Comparison of ENCODE assay signal across 25 cellular contexts in the genomic region with DNA sequence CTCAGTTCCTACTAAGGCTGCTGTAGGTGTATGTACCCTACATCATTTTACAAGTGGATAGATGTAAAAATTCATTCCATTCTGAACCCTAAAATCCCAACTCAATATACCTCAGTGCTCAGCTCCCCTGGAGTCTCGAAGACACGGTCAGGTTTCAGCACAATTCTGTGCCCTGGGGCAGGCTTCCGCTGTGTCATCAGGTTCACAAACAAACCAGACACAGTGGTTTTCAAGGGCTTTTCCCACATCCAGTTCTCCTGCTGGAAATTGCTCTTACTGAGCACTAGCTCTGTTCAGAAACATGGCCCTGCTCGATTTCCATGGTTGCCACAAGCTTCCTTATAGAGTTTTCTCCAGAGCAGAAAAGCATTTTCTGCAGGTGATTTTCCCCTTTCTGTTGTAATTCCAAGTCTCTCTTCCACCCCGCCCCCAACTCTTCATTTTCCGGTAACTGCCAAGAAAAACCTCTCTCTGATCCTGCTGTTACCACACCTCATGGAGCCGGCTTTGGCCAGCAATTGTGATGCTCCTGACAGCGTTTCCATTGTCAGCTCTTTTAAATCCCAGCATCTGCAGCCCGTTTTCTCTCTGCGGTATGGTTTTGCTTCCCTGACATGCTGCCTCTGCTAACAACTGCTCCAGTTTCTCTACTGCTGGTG.
DNase-seq lines count a peak whose midpoint lies in the region; FAIRE-seq and TF ChIP-seq lines count a peak whose summit lies in the region.
"Had no signal": no experiment of that assay in that cellular context is flagged by ENCODE, and none has a peak within 500 bp of the region (broad histone marks: within the 10 kb centered on the region; RNA-seq: fewer than 3 reads in every experiment).

No MANE protein-coding gene starts in this region.

- POLR2A ChIA-PET in H1 (lab: Charles Lee; ENCODE audit: partially characterized antibody), result no interaction called here

- H4K91ac ChIP-seq in H1 (replicated peaks; ENCODE audit: insufficient read length, low read length), result no peak overlapping the region

- TF ChIP-seq CTCF in H1 (IDR thresholded peaks at IDR 0.05; ENCODE audit: control extremely low read depth in 1 of 3, insufficient read depth in 1 of 3, low read depth in 1 of 3, low read length in 3 of 3), result no peak
- no peak for TF ChIP-seq CTCF in type B pancreatic cell (conservative IDR thresholded peaks at IDR 0.05)

- no peak overlapping the region for H2AFZ ChIP-seq in H1 (ENCODE audit: low read length)

- DNase-seq in NCI-H1417 (lab: John Stamatoyannopoulos, UW) (peak in 2 of 3 experiments; percentile 9 to 61), NCI-H1417 treated with DMSO at 0.1 percent for 48 hours (lab: John Stamatoyannopoulos, UW) (no peak), NCI-H69 (lab: John Stamatoyannopoulos, UW) (peak; percentile 78), H1 (ENCODE audit: low read depth in 1 of 2, low spot score in 2 of 2) (no peak), type B pancreatic cell (ENCODE audit: extremely low spot score, unreplicated experiment) (no peak), OCI-M2 (lab: John Stamatoyannopoulos, UW; ENCODE audit: unreplicated experiment) (no peak), RKO (ENCODE audit: low spot score) (no peak), GM03348 (ENCODE audit: low spot score) (no peak)
- DNase-seq: activated CD4-positive, alpha-beta T cell treated with anti-CD3 and anti-CD28 coated beads, Interleukin-2, amount 50 U/mL, for 48 hours; activated CD8-positive, alpha-beta memory T cell treated with anti-CD3 and anti-CD28 coated beads, Interleukin-2, amount 50 U/mL, for 48 hours; activated naive CD8-positive, alpha-beta T cell treated with anti-CD3 and anti-CD28 coated beads for 36 hours; CD4-positive, alpha-beta memory T cell; DMS 273 treated with DMSO at 0.1 percent for 48 hours; immature natural killer cell; left ventricle myocardium superior; NCI-H1092 treated with DMSO at 0.1 percent for 48 hours; NCI-H82; nephron progenitor cell; stimulated activated CD4-positive, alpha-beta T cell treated with anti-CD3 and anti-CD28 coated beads, Interleukin-1b, Interleukin-23, amount 100 ng/mL, for 48 hours; T-helper 17 cell had no signal

- no peak overlapping the region for H2BK12ac ChIP-seq in H1 (ENCODE audit: low read depth, low read length)

- H3K27me3 ChIP-seq in H1 (replicated peaks in 1 of 4; ENCODE audit: control insufficient read depth in 3 of 4, extremely low read depth in 1 of 4, insufficient read depth in 3 of 4, low read length in 3 of 4), result no peaks in the 10 kb centered on the region
- H3K27me3 ChIP-seq: suprapubic skin had no signal

- no peak overlapping the region for H3K4me3 Mint-ChIP-seq in type B pancreatic cell
- H3K4me3 Mint-ChIP-seq: activated naive CD8-positive, alpha-beta T cell treated with anti-CD3 and anti-CD28 coated beads for 36 hours; CD4-positive, alpha-beta memory T cell; immature natural killer cell; nephron progenitor cell; T-helper 17 cell; WTC11 had no signal

- no peaks in the 10 kb centered on the region for H3K79me1 ChIP-seq in H1 (ENCODE audit: low read depth, low read length)

- no peak for TF ChIP-seq POLR2A in H1 (IDR thresholded peaks at IDR 0.05; ENCODE audit: control extremely low read depth in 1 of 2, low read depth in 2 of 2, low read length in 2 of 2)

- H3K36me3 Mint-ChIP-seq in type B pancreatic cell, result no peaks in the 10 kb centered on the region

- CTCF ChIA-PET in H1 (lab: Charles Lee; ENCODE audit: partially characterized antibody), result interaction anchor here (0.7 to 1.4 kb wide), 6 partner anchors 12 to 51 kb away, joined by 3 to 4 read pairs (median 4); no protein-coding TSS in a partner anchor

- H3K56ac ChIP-seq in H1 (replicated peaks; ENCODE audit: insufficient read length, low read depth, low read length), result no peak overlapping the region

- H3K4me1 Mint-ChIP-seq in type B pancreatic cell (ENCODE audit: unreplicated experiment), result no peaks in the 10 kb centered on the region
- H3K4me1 Mint-ChIP-seq: activated naive CD8-positive, alpha-beta T cell treated with anti-CD3 and anti-CD28 coated beads for 36 hours; CD4-positive, alpha-beta memory T cell; immature natural killer cell; T-helper 17 cell had no signal

- H2BK5ac ChIP-seq in H1 (ENCODE audit: low read depth, low read length), result no peak overlapping the region

- H3K27ac ChIP-seq in H1 (ENCODE audit: low read depth, low read length), result no peak overlapping the region
- H3K27ac ChIP-seq: 22Rv1, epithelial cell of prostate, suprapubic skin had no signal

- H3K18ac ChIP-seq in H1 (ENCODE audit: extremely low read depth, low read length), result peak overlapping the region; percentile 22; the same call in 1 of the 2 replicates

- H3K36me3 ChIP-seq in H1 (ENCODE audit: control insufficient read depth in 2 of 4, insufficient read depth in 4 of 4, low read length in 3 of 4), result no peaks in the 10 kb centered on the region
- H3K36me3 ChIP-seq: suprapubic skin had no signal

- H3K27me3 Mint-ChIP-seq in type B pancreatic cell, result peaks cover 3% of the 10 kb centered on the region
- H3K27me3 Mint-ChIP-seq: activated naive CD8-positive, alpha-beta T cell treated with anti-CD3 and anti-CD28 coated beads for 36 hours had no signal

- no peaks in the 10 kb centered on the region for H3K79me2 ChIP-seq in H1 (ENCODE audit: control insufficient read depth in 1 of 2, insufficient read depth in 2 of 2, low read length in 2 of 2)

- no peak overlapping the region for H3K9ac ChIP-seq in H1 (replicated peaks in 1 of 4; ENCODE audit: extremely low read depth in 1 of 4, low read depth in 3 of 4, low read length in 3 of 4)

- no peak overlapping the region for H2BK15ac ChIP-seq in H1 (ENCODE audit: low read length)

- peaks cover 28 to 31% of the 10 kb centered on the region in 2 experiments; a peak in 3 of 4 replicates for H3K9me3 ChIP-seq in H1 (ENCODE audit: insufficient read depth in 2 of 2, low read depth in 1 of 2, low read length in 1 of 2)

- no peak overlapping the region for H4K8ac ChIP-seq in H1 (ENCODE audit: extremely low read depth, insufficient read depth, low read length)

- no peak for TF ChIP-seq RAD21 in H1 (IDR thresholded peaks at IDR 0.05 in 1 of 2, conservative IDR thresholded peaks at IDR 0.05 in 1 of 2; ENCODE audit: low read depth in 2 of 2, low read length in 2 of 2)

- peaks cover 0 to 9% (median 3%) of the 10 kb centered on the region in 4 experiments; a peak in 3 of 7 replicates for H3K4me1 ChIP-seq in H1 (replicated peaks in 1 of 4; ENCODE audit: control insufficient read depth in 3 of 4, insufficient read depth in 4 of 4, low read length in 3 of 4)
- H3K4me1 ChIP-seq: suprapubic skin had no signal

- H3K4ac ChIP-seq in H1 (replicated peaks; ENCODE audit: insufficient read length, low read depth, low read length), result no peak overlapping the region

- no peak overlapping the region for H2BK20ac ChIP-seq in H1 (ENCODE audit: low read length)

- no peak overlapping the region for H2BK120ac ChIP-seq in H1 (replicated peaks; ENCODE audit: low read depth, low read length)

- H3K14ac ChIP-seq in H1 (ENCODE audit: insufficient read length), result no peak overlapping the region

- no peak overlapping the region; a peak in 1 of 4 replicates for H3K4me2 ChIP-seq in H1 (ENCODE audit: insufficient read depth in 1 of 2, low read depth in 2 of 2, low read length in 2 of 2)

- TF ChIP-seq EP300 in H1 (IDR thresholded peaks at IDR 0.05; ENCODE audit: borderline replicate concordance in 1 of 2, low read depth in 2 of 2, low read length in 2 of 2), result no peak

- FAIRE-seq in H1 (lab: Jason Lieb, UNC), result no peak
- FAIRE-seq: GM12878 had no signal

- no peaks in the 10 kb centered on the region for H4K20me1 ChIP-seq in H1 (replicated peaks in 1 of 2; ENCODE audit: control insufficient read depth in 1 of 2, insufficient read depth in 2 of 2, low read length in 2 of 2)

- H3K23me2 ChIP-seq in H1 (ENCODE audit: low read depth, low read length), result no peaks in the 10 kb centered on the region

- peak overlapping the region; percentile 7 for H3K27ac Mint-ChIP-seq in type B pancreatic cell
- H3K27ac Mint-ChIP-seq: activated naive CD8-positive, alpha-beta T cell treated with anti-CD3 and anti-CD28 coated beads for 36 hours; CD4-positive, alpha-beta memory T cell; immature natural killer cell; nephron progenitor cell; T-helper 17 cell; WTC11 had no signal

- no peak overlapping the region for H3K23ac ChIP-seq in H1 (ENCODE audit: insufficient read length)

- 90% methylated on average over 10 of the region's 10 CpGs; no CpG with 5 or more reads in 1 of the 2 experiments for WGBS in H1 (ENCODE audit: extremely low coverage in 1 of 2, insufficient coverage in 1 of 2, insufficient read length in 1 of 2, insufficient replicate concordance in 2 of 2, low coverage in 1 of 2, low lambda C conversion rate in 2 of 2, missing lambda C conversion rate in 1 of 2), 2 experiments

- no peak overlapping the region for H2AK5ac ChIP-seq in H1 (ENCODE audit: low read depth, low read length)

- no peak overlapping the region for H3K4me3 ChIP-seq in H1 (ENCODE audit: extremely low read depth in 1 of 4, insufficient read depth in 2 of 4, low read depth in 3 of 4, low read length in 4 of 4)
- H3K4me3 ChIP-seq: GM12878, suprapubic skin had no signal

- peaks cover 7% of the 10 kb centered on the region for H3K9me3 Mint-ChIP-seq in type B pancreatic cell

- H4K5ac ChIP-seq in H1 (ENCODE audit: insufficient read length, low read depth, low read length), result no peak overlapping the region

TF ChIP-seq in H1, 55 proteins besides CTCF, POLR2A, EP300 and RAD21 (continues in another document):
- TF ChIP-seq CHD1 (IDR thresholded peaks at IDR 0.05; ENCODE audit: low read depth, low read length), result no peak
- no peak for TF ChIP-seq SUZ12 (IDR thresholded peaks at IDR 0.05; ENCODE audit: low read length)
- TF ChIP-seq PHF8 (conservative IDR thresholded peaks at IDR 0.05; ENCODE audit: low read depth, low read length), result no peak
- no peak for TF ChIP-seq TCF12 (IDR thresholded peaks at IDR 0.05; ENCODE audit: low read depth, low read length)
- no peak for TF ChIP-seq ATF2 (IDR thresholded peaks at IDR 0.05; ENCODE audit: low read length)
- TF ChIP-seq SAP30 (IDR thresholded peaks at IDR 0.05; ENCODE audit: insufficient read depth, insufficient replicate concordance, low read length), result no peak
- no peak for TF ChIP-seq POU5F1 (IDR thresholded peaks at IDR 0.05; ENCODE audit: low read depth, low read length)
- TF ChIP-seq ASH2L (IDR thresholded peaks at IDR 0.05; ENCODE audit: low read length), result no peak

Comparison
In these comparisons a context has a peak if more than half of its experiments do, and no peak if none do; other contexts are left out.
1. DNase-seq: peak in NCI-H1417 (2 of 3) and NCI-H69 (single experiment); none in NCI-H1417 treated with DMSO at 0.1 percent for 48 hours (single experiment), H1 (0 of 2), type B pancreatic cell (single experiment), OCI-M2 (single experiment), RKO (single experiment) and GM03348 (single experiment).